In the genomic region with DNA sequence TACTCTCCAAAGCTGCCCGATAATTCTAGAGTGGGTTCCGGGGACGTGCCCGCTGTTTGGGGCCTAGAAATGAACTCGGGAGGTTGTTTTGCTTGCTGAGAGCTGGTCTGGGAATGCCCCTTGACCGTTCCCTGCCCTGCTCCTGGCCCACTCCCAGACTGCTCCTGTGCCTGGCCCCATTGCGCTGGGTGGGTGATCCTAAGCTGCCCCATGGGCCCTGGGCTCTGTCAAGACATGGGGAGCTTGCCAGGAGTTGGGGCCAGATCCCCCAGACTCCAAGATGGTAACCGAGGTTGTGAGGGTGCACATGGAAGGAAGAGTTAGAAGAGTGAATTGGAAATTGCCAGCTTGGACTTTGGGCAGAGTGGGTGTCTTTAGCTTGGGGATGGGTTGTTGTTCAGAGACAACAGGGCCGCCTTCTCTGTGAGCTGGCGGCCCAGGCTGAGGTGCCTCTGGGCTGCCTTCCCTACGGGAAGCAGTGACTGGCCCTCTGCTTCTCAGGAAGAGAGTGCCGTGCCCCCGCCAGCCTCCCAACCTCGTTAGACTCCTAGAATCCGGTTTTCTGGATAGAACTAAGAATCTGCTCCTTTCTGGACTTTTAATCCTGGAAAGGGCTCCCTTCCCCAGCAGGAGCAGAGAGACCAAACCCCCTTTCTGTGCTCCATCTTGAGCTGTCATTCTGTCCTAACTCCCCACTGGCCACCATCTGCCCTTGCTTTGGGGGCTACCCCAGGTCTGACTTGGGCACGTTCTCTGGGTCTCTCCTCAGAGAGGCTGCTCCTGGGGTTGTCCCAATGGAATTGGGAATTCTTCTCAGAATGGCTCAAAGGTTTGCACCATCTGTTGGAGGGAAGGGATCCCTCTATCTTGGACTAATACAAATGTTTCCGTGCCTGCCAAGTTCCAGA, we compare ENCODE assay signal across 1 cellular context.
TF ChIP-seq lines count a peak whose summit lies in the region.

No MANE protein-coding gene starts in this region.

TF ChIP-seq in H1, 55 proteins besides CTCF, POLR2A, EP300 and RAD21:
- TF ChIP-seq RFX5 (IDR thresholded peaks at IDR 0.05; ENCODE audit: borderline replicate concordance, low read depth, low read length) = no peak
- TF ChIP-seq, protein P1, sequence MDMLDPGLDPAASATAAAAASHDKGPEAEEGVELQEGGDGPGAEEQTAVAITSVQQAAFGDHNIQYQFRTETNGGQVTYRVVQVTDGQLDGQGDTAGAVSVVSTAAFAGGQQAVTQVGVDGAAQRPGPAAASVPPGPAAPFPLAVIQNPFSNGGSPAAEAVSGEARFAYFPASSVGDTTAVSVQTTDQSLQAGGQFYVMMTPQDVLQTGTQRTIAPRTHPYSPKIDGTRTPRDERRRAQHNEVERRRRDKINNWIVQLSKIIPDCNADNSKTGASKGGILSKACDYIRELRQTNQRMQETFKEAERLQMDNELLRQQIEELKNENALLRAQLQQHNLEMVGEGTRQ (IDR thresholded peaks at IDR 0.05; ENCODE audit: low read length) = no peak
- no peak for TF ChIP-seq PHF8 (conservative IDR thresholded peaks at IDR 0.05; ENCODE audit: low read depth, low read length)
- TF ChIP-seq ZNF274 (IDR thresholded peaks at IDR 0.05; ENCODE audit: borderline replicate concordance, extremely low read depth, low read length) = no peak
- no peak for TF ChIP-seq CREB1 (IDR thresholded peaks at IDR 0.05)
- TF ChIP-seq RBBP5 (IDR thresholded peaks at IDR 0.05; ENCODE audit: borderline replicate concordance, low read depth, low read length) = no peak
- no peak for TF ChIP-seq RNF2 (IDR thresholded peaks at IDR 0.05; ENCODE audit: borderline replicate concordance, low read depth, low read length, missing control alignments, poor library complexity, severe bottlenecking)
- no peak for TF ChIP-seq CHD2 (IDR thresholded peaks at IDR 0.05; ENCODE audit: low read length)
- TF ChIP-seq TBP (IDR thresholded peaks at IDR 0.05; ENCODE audit: low read depth, low read length) = no peak
- TF ChIP-seq SIRT6 (IDR thresholded peaks at IDR 0.05; ENCODE audit: low read length) = no peak
- TF ChIP-seq, protein P2, sequence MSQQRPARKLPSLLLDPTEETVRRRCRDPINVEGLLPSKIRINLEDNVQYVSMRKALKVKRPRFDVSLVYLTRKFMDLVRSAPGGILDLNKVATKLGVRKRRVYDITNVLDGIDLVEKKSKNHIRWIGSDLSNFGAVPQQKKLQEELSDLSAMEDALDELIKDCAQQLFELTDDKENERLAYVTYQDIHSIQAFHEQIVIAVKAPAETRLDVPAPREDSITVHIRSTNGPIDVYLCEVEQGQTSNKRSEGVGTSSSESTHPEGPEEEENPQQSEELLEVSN (IDR thresholded peaks at IDR 0.05) = no peak
